11 cellular contexts compared by ENCODE assay signal in the genomic region with DNA sequence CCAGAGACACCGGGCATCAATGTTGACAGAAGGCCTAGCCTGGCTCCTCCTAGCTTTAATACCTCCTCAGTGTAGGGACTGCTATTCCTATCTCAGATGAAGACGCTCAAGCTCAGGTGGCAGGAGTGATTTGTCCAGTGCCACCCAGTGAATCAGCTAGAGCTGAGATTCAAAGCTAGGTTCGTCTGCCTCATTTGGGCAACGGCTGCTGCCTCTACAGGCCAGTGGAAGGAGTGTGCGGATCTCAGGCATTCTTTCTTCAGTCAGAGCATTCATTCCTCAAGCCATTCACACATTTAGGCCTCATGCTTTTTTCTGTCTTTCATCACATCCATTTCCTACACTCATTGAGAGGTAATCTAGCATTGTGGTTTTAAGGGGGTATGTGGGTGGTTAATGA. TPM values are rescaled to one million over a fixed set of nuclear protein-coding genes. Genes with fewer than 3 reads are reported as not detected.
DNase-seq lines count a peak whose midpoint lies in the region; ATAC-seq and TF ChIP-seq lines count a peak whose summit lies in the region.
"Had no signal": no experiment of that assay in that cellular context is flagged by ENCODE, and none has a peak within 500 bp of the region (broad histone marks: within the 10 kb centered on the region; RNA-seq: fewer than 3 reads in every experiment).

No MANE protein-coding gene starts in this region.

- H3K4me3 ChIP-seq in foreskin fibroblast (ENCODE audit: low read depth in 1 of 2, low read length in 2 of 2) = no peak overlapping the region
- H3K4me3 ChIP-seq in naive thymus-derived CD4-positive, alpha-beta T cell (ENCODE audit: low read length) = no peak overlapping the region
- H3K4me3 ChIP-seq in tibial nerve = no peak overlapping the region

- TF ChIP-seq POLR2A in tibial nerve (IDR thresholded peaks at IDR 0.05) = no peak

- peaks cover 4 to 16% (median 12%) of the 10 kb centered on the region in 7 donors for H3K4me1 Mint-ChIP-seq in naive thymus-derived CD4-positive, alpha-beta T cell

- intact Hi-C loops in naive thymus-derived CD4-positive, alpha-beta T cell (cut with micrococcal nuclease) = no loop called here

- 54% methylated on average over 4 of the region's 5 CpGs; no CpG with 5 or more reads in 1 of the 2 donors for WGBS in tibial nerve, 2 donors

- peak; percentile 43 for DNase-seq in 8988T
- peak; percentile 69 for DNase-seq in RKO (ENCODE audit: low spot score)
- peak; percentile 5 to 21 for DNase-seq in foreskin fibroblast
- no peak for DNase-seq in naive thymus-derived CD4-positive, alpha-beta T cell
- DNase-seq in tibial nerve (ENCODE audit: low spot score in 2 of 2) = no peak
- DNase-seq: activated T-cell treated with anti-CD3 and anti-CD28 coated beads, Interleukin-2, amount 50 U/mL, for 72 hours; NCI-H2081; T-helper 17 cell had no signal

- H3K27me3 Mint-ChIP-seq in naive thymus-derived CD4-positive, alpha-beta T cell = no peaks in the 10 kb centered on the region
- H3K27me3 Mint-ChIP-seq: T-helper 17 cell had no signal

- ATAC-seq in GM19023 (IDR thresholded peaks at IDR 0.05; ENCODE audit: unreplicated experiment) = no peak
- no peak for ATAC-seq in naive thymus-derived CD4-positive, alpha-beta T cell
- no peak for ATAC-seq in GM21360 (IDR thresholded peaks at IDR 0.05; ENCODE audit: unreplicated experiment)
- ATAC-seq: activated T-cell treated with anti-CD3 and anti-CD28 coated beads, Interleukin-2, amount 50 U/mL, for 72 hours; T-helper 17 cell had no signal

- H3K36me3 ChIP-seq in naive thymus-derived CD4-positive, alpha-beta T cell (ENCODE audit: control insufficient read depth in 2 of 3, insufficient read depth in 3 of 3, low read length in 3 of 3) = peaks cover 0 to 32% (median 0%) of the 10 kb centered on the region in 3 experiments
- H3K36me3 ChIP-seq in tibial nerve = peaks cover 0 to 60% (median 0%) of the 10 kb centered on the region in 3 donors

- no peaks in the 10 kb centered on the region for H3K27me3 ChIP-seq in naive thymus-derived CD4-positive, alpha-beta T cell (ENCODE audit: control insufficient read depth in 2 of 2, insufficient read depth in 2 of 2, low read length in 2 of 2)
- no peaks in the 10 kb centered on the region for H3K27me3 ChIP-seq in tibial nerve

- no peak for TF ChIP-seq EP300 in tibial nerve (IDR thresholded peaks at IDR 0.05)

- H3K9me3 ChIP-seq in naive thymus-derived CD4-positive, alpha-beta T cell (ENCODE audit: control insufficient read depth in 2 of 3, low read length in 3 of 3) = no peaks in the 10 kb centered on the region
- no peaks in the 10 kb centered on the region for H3K9me3 ChIP-seq in tibial nerve

- peaks cover 0 to 3% (median 0%) of the 10 kb centered on the region in 11 donors for H3K9me3 Mint-ChIP-seq in naive thymus-derived CD4-positive, alpha-beta T cell
- H3K9me3 Mint-ChIP-seq: activated T-cell treated with anti-CD3 and anti-CD28 coated beads, Interleukin-2, amount 50 U/mL, for 72 hours had no signal

- no peak overlapping the region for H3K4me3 Mint-ChIP-seq in naive thymus-derived CD4-positive, alpha-beta T cell
- H3K4me3 Mint-ChIP-seq: activated T-cell treated with anti-CD3 and anti-CD28 coated beads, Interleukin-2, amount 50 U/mL, for 72 hours had no signal

- H3K27ac Mint-ChIP-seq in naive thymus-derived CD4-positive, alpha-beta T cell = no peak overlapping the region
- H3K27ac Mint-ChIP-seq: activated T-cell treated with anti-CD3 and anti-CD28 coated beads, Interleukin-2, amount 50 U/mL, for 72 hours; T-helper 17 cell had no signal

- H3K36me3 Mint-ChIP-seq in naive thymus-derived CD4-positive, alpha-beta T cell = peaks cover 0 to 7% (median 3%) of the 10 kb centered on the region in 5 donors

- POLR2A ChIA-PET in naive thymus-derived CD4-positive, alpha-beta T cell (lab: Charles Lee) = no interaction called here

- TF ChIP-seq CTCF in GM12872 (IDR thresholded peaks at IDR 0.05; ENCODE audit: insufficient read depth, low read depth, low read length) = peak; percentile 18; the same call in 1 of the 3 replicates
- peak; percentile 10 for TF ChIP-seq CTCF in foreskin fibroblast (IDR thresholded peaks at IDR 0.05; ENCODE audit: low read depth, low read length)
- TF ChIP-seq CTCF in tibial nerve (IDR thresholded peaks at IDR 0.05) = no peak

- H3K4me1 ChIP-seq in naive thymus-derived CD4-positive, alpha-beta T cell (ENCODE audit: control insufficient read depth in 2 of 2, insufficient read depth in 2 of 2, low read length in 2 of 2) = no peaks in the 10 kb centered on the region
- H3K4me1 ChIP-seq in tibial nerve = peaks cover 0 to 16% (median 0%) of the 10 kb centered on the region in 4 donors

- no peak overlapping the region for H3K27ac ChIP-seq in naive thymus-derived CD4-positive, alpha-beta T cell (ENCODE audit: low read depth, low read length)
- no peak overlapping the region for H3K27ac ChIP-seq in tibial nerve

- CTCF ChIA-PET in naive thymus-derived CD4-positive, alpha-beta T cell (lab: Charles Lee) = no interaction called here

RNA-seq across cellular contexts. Expression of gene TSR2, which starts 7.3 kb away (rescaled TPM):
- total RNA-seq in naive thymus-derived CD4-positive, alpha-beta T cell = 10 to 100 TPM; 33.6 to 43.3 (median 40.5) TPM
- 10 to 100 TPM; 69.1 to 78.8 TPM for polyA plus RNA-seq in naive thymus-derived CD4-positive, alpha-beta T cell
- 10 to 100 TPM; 24.0 to 40.8 (median 27.2) TPM for total RNA-seq in tibial nerve

RNA-seq across cellular contexts. Expression of gene FGD1, which starts 48.6 kb away (rescaled TPM):
- under 1 TPM in 2 of 5 experiments, not detected in 3; 0.07 to 0.11 TPM for total RNA-seq in naive thymus-derived CD4-positive, alpha-beta T cell
- polyA plus RNA-seq in naive thymus-derived CD4-positive, alpha-beta T cell = 1 to 10 TPM; 1.0 to 1.1 TPM
- total RNA-seq in tibial nerve = 1 to 10 TPM; 4.2 to 9.3 (median 5.4) TPM

Comparison
In these comparisons a context has a peak if more than half of its experiments do, and no peak if none do; other contexts are left out.
1. DNase-seq: peak in 8988T (single experiment), RKO (single experiment) and foreskin fibroblast (2 of 2); none in naive thymus-derived CD4-positive, alpha-beta T cell (0 of 9) and tibial nerve (0 of 2).
2. CTCF ChIP-seq: peak in GM12872 (single experiment) and foreskin fibroblast (single experiment); none in tibial nerve (0 of 5).
3. RNA of gene FGD1, which starts 48.6 kb away (total RNA-seq): 4.2 to 9.3 TPM in tibial nerve; 0.07 to 0.11 TPM in naive thymus-derived CD4-positive, alpha-beta T cell; every median in the first group is over 4 times any median in the second.